Comparison of ENCODE assay signal across 10 cellular contexts in genomic region chr21:38323721-38324591, GRCh38.
DNase-seq lines count a peak whose midpoint lies in the region; ATAC-seq and TF ChIP-seq lines count a peak whose summit lies in the region.
"Had no signal": no experiment of that assay in that cellular context is flagged by ENCODE, and none has a peak within 500 bp of the region (broad histone marks: within the 10 kb centered on the region; RNA-seq: fewer than 3 reads in every experiment).

No MANE protein-coding gene starts in this region.

- H2BK120ac ChIP-seq in IMR-90 (ENCODE audit: low read depth, low read length), result peak overlapping the region; percentile 69; the same call in 1 of the 2 replicates

- dilution Hi-C loops in IMR-90 (cut with HindIII; ENCODE audit: low sequenced_read_pairs, unreplicated experiment), result no loop called here

- in situ Hi-C loops in IMR-90 (cut with MboI; ENCODE audit: low sequenced_read_pairs), result no loop called here

- ATAC-seq in IMR-90 (ENCODE audit: low read depth), result peak; percentile 52
- no peak for ATAC-seq in HG03108 (IDR thresholded peaks at IDR 0.05; ENCODE audit: unreplicated experiment)
- ATAC-seq in HG03565 (IDR thresholded peaks at IDR 0.05; ENCODE audit: unreplicated experiment), result no peak

- H4K8ac ChIP-seq in IMR-90 (ENCODE audit: low read depth in 2 of 2, low read length in 2 of 2), result peak overlapping the region in 1 of 2 experiments; percentile 41; a peak in 1 of 4 replicates

- intact Hi-C loops in IMR-90 (cut with micrococcal nuclease), result no loop called here

- 0 out of 2 replicates have a peak overlapping the region, but pooled peaks have one; percentile 12 for H4K91ac ChIP-seq in IMR-90 (ENCODE audit: insufficient read depth, low read depth, low read length)

- H3K9me1 ChIP-seq in IMR-90 (ENCODE audit: insufficient read depth, low read length), result peaks cover 13% of the 10 kb centered on the region

- H3K79me2 ChIP-seq in hepatocyte, result no peaks in the 10 kb centered on the region

- DNase-seq in IMR-90, result peak; percentile 94
- DNase-seq in SIG-M5 treated with dmso at 0.1 percent for 504 hours (lab: John Stamatoyannopoulos, UW; ENCODE audit: unreplicated experiment), result peak; percentile 77
- DNase-seq in hepatocyte (ENCODE audit: low spot score), result peak; percentile 36
- no peak for DNase-seq in NCI-H1694 (lab: John Stamatoyannopoulos, UW)
- no peak for DNase-seq in dedifferentiated amniotic fluid mesenchymal stem cell (ENCODE audit: extremely low spot score)
- DNase-seq: natural killer cell, substantia nigra had no signal

- H3K27ac ChIP-seq in BLaER1 (peak overlapping the region; percentile 12; the same call in 1 of the 2 replicates), IMR-90 (ENCODE audit: insufficient read depth, low read length) (no peak overlapping the region), hepatocyte (peak overlapping the region; percentile 49)

- H3K27me3 ChIP-seq in BLaER1 (no peaks in the 10 kb centered on the region), IMR-90 (ENCODE audit: control insufficient read depth, insufficient read depth, low read length) (no peaks in the 10 kb centered on the region), hepatocyte (no peaks in the 10 kb centered on the region)

- H3K4me2 ChIP-seq in BLaER1, result peak overlapping the region; percentile 65
- H3K4me2 ChIP-seq in IMR-90 (ENCODE audit: low read depth, low read length), result peak overlapping the region; percentile 20; the same call in 1 of the 2 replicates
- no peak overlapping the region for H3K4me2 ChIP-seq in hepatocyte

- WGBS in IMR-90 (ENCODE audit: extremely low coverage in 2 of 2, insufficient read length in 1 of 2), 2 experiments, result no CpG with 5 or more reads among the region's 6 CpGs
- 41% methylated on average over 6 of the region's 6 CpGs for WGBS in hepatocyte (ENCODE audit: low lambda C conversion rate, missing lambda C conversion rate)

- peak overlapping the region; percentile 48; the same call in 1 of the 2 replicates for H3K14ac ChIP-seq in IMR-90 (replicated peaks; ENCODE audit: low read depth, low read length)

- H2AFZ ChIP-seq in IMR-90 (replicated peaks; ENCODE audit: low read length, poor library complexity) (no peak overlapping the region), hepatocyte (no peak overlapping the region)

- H2BK20ac ChIP-seq in IMR-90 (ENCODE audit: low read depth, low read length), result peak overlapping the region; percentile 74; the same call in 1 of the 2 replicates

- H4K5ac ChIP-seq in IMR-90 (ENCODE audit: low read depth, low read length), result no peak overlapping the region

- no peak overlapping the region for H3K9ac ChIP-seq in BLaER1
- no peak overlapping the region for H3K9ac ChIP-seq in IMR-90 (ENCODE audit: low read depth, low read length)

- no TSS peak for BruUV-seq in IMR-90 (replicated peaks; lab: Mats Ljungman, UMichigan)

- peak overlapping the region; percentile 58; the same call in 1 of the 2 replicates for H3K4ac ChIP-seq in IMR-90 (ENCODE audit: low read depth, low read length)

- peak overlapping the region; percentile 64; the same call in 1 of the 2 replicates for H3K23ac ChIP-seq in IMR-90 (ENCODE audit: low read depth, low read length)

- H4K20me1 ChIP-seq in BLaER1, result no peaks in the 10 kb centered on the region
- no peaks in the 10 kb centered on the region for H4K20me1 ChIP-seq in IMR-90 (ENCODE audit: insufficient read depth, low read length)
- H4K20me1 ChIP-seq in hepatocyte (ENCODE audit: insufficient read depth, poor library complexity, severe bottlenecking), result no peaks in the 10 kb centered on the region

- TF ChIP-seq RAD21 in IMR-90 (IDR thresholded peaks at IDR 0.05; ENCODE audit: low read length), result no peak

- peak overlapping the region; percentile 28 for H2BK5ac ChIP-seq in IMR-90 (ENCODE audit: low read depth, low read length, poor library complexity, severe bottlenecking)

- H3K9me3 ChIP-seq in BLaER1 (peaks cover 28% of the 10 kb centered on the region), IMR-90 (ENCODE audit: control insufficient read depth, insufficient read depth, low read length) (no peaks in the 10 kb centered on the region), hepatocyte (ENCODE audit: low read depth) (no peaks in the 10 kb centered on the region)

- POLR2A ChIA-PET in IMR-90 (lab: Charles Lee; ENCODE audit: unreplicated experiment), result no interaction called here

- H3K56ac ChIP-seq in IMR-90 (ENCODE audit: extremely low read depth, insufficient read depth, low read length), result no peak overlapping the region

- H3K4me1 ChIP-seq in BLaER1 (peaks cover 66% of the 10 kb centered on the region), IMR-90 (ENCODE audit: control insufficient read depth, insufficient read depth, low read length) (peaks cover 5% of the 10 kb centered on the region), hepatocyte (ENCODE audit: insufficient read depth) (no peaks in the 10 kb centered on the region)

- no peaks in the 10 kb centered on the region for H3K79me1 ChIP-seq in IMR-90 (ENCODE audit: low read depth in 1 of 2, low read length in 2 of 2)

- CTCF ChIA-PET in IMR-90 (lab: Yijun Ruan, JAX), result no interaction called here

- H3K4me3 ChIP-seq in BLaER1 (no peak overlapping the region), IMR-90 (ENCODE audit: insufficient read depth, low read depth, low read length) (no peak overlapping the region), hepatocyte (no peak overlapping the region)

- peak overlapping the region; percentile 77 for H2AK5ac ChIP-seq in IMR-90 (ENCODE audit: low read depth, low read length)

- TF ChIP-seq CTCF in IMR-90 (conservative IDR thresholded peaks at IDR 0.05; ENCODE audit: low read depth, low read length), result no peak
- TF ChIP-seq CTCF in hepatocyte (IDR thresholded peaks at IDR 0.05; ENCODE audit: poor library complexity), result no peak

- no peak for TF ChIP-seq POLR2A in IMR-90 (IDR thresholded peaks at IDR 0.05; ENCODE audit: low read depth, low read length)

- no peak overlapping the region for H2AK9ac ChIP-seq in IMR-90 (replicated peaks; ENCODE audit: low read depth, low read length, poor library complexity)

- peak overlapping the region; percentile 0; the same call in 1 of the 3 replicates for H2BK15ac ChIP-seq in IMR-90 (ENCODE audit: low read depth, low read length)

- H3K9me2 ChIP-seq in hepatocyte (replicated peaks; ENCODE audit: insufficient read depth), result no peaks in the 10 kb centered on the region

- H3K18ac ChIP-seq in IMR-90 (ENCODE audit: low read depth, low read length), result peak overlapping the region; percentile 14; the same call in 1 of the 2 replicates

- H3K36me3 ChIP-seq in BLaER1, result no peaks in the 10 kb centered on the region
- H3K36me3 ChIP-seq in IMR-90 (ENCODE audit: control insufficient read depth, insufficient read depth, low read length), result no peaks in the 10 kb centered on the region
- H3K36me3 ChIP-seq in hepatocyte (replicated peaks; ENCODE audit: insufficient read depth, low read depth), result no peaks in the 10 kb centered on the region

TF ChIP-seq in IMR-90, 13 proteins besides CTCF, POLR2A, EP300 and RAD21:
- TF ChIP-seq CEBPB (IDR thresholded peaks at IDR 0.05; ENCODE audit: low read depth, low read length), result no peak
- 0 out of 2 replicates have a peak, but pooled peaks have one; percentile 6 for TF ChIP-seq SMC3 (IDR thresholded peaks at IDR 0.05; ENCODE audit: low read depth, low read length)
- 0 out of 2 replicates have a peak, but pooled peaks have one; percentile 5 for TF ChIP-seq FOS (IDR thresholded peaks at IDR 0.05; ENCODE audit: low read depth, low read length)
TF ChIP-seq in IMR-90: peak in this region for 2.

Comparison
In these comparisons a context has a peak if more than half of its experiments do, and no peak if none do; other contexts are left out.
1. DNase-seq: peak in IMR-90 (single experiment), SIG-M5 treated with dmso at 0.1 percent for 504 hours (single experiment) and hepatocyte (single experiment); none in NCI-H1694 (single experiment) and dedifferentiated amniotic fluid mesenchymal stem cell (single experiment).